20 cellular contexts compared by ENCODE assay signal in genomic region chr9:107698779-107699564, GRCh38.
"Had no signal": no experiment of that assay in that cellular context is flagged by ENCODE, and none has a peak within 500 bp of the region (broad histone marks: within the 10 kb centered on the region; RNA-seq: fewer than 3 reads in every experiment).

No MANE protein-coding gene starts in this region.

- DNase-seq: activated CD4-positive, alpha-beta memory T cell treated with anti-CD3 and anti-CD28 coated beads, Interleukin-2, amount 10 ng/mL, durations not matched to agents 7 days and 5 days; activated CD4-positive, alpha-beta T cell treated with anti-CD3 and anti-CD28 coated beads, Interleukin-2, amount 10 ng/mL, durations not matched to agents 24 days and 14 days; activated effector memory CD4-positive, alpha-beta T cell treated with Interleukin-2 at 50 U/mL for 16 hours; activated naive CD4-positive, alpha-beta T cell treated with anti-CD3 and anti-CD28 coated beads, Interleukin-2, amount 10 ng/mL, durations not matched to agents 7 days and 5 days; activated T-cell treated with anti-CD3 and anti-CD28 coated beads, Interleukin-2, amount 50 U/mL, for 72 hours; amygdala; cortex of kidney; heart right ventricle; islet precursor cell; left cardiac atrium; midbrain; natural killer cell; spleen; stimulated activated CD4-positive, alpha-beta T cell treated with anti-CD3 and anti-CD28 coated beads, Interleukin-4, amount 100 ng/mL, for 1 hour; stimulated activated naive CD4-positive, alpha-beta T cell treated with Interleukin-2 at 50 U/mL for 16 hours; upper lobe of left lung had no signal

- FAIRE-seq: bronchial epithelial cell had no signal

- H3K27me3 ChIP-seq: heart right ventricle, right atrium auricular region, spleen, upper lobe of left lung had no signal

- H3K9me3 ChIP-seq: right atrium auricular region, upper lobe of left lung had no signal

- H3K27ac ChIP-seq: epithelial cell of prostate, heart right ventricle, right atrium auricular region, spleen, upper lobe of left lung had no signal

- H3K4me3 ChIP-seq: heart right ventricle, right atrium auricular region, spleen, upper lobe of left lung had no signal

- H3K36me3 ChIP-seq: heart right ventricle, right atrium auricular region, spleen, upper lobe of left lung had no signal

- ATAC-seq: activated CD4-positive, CD25-positive, alpha-beta regulatory T cell treated with anti-CD3 and anti-CD28 coated beads, Interleukin-2, amount 50 U/mL, for 24 hours; activated T-cell treated with anti-CD3 and anti-CD28 coated beads, Interleukin-2, amount 50 U/mL, for 72 hours; heart right ventricle; left cardiac atrium; natural killer cell had no signal
